ENCODE assay signal across 1 cellular context in the genomic region with DNA sequence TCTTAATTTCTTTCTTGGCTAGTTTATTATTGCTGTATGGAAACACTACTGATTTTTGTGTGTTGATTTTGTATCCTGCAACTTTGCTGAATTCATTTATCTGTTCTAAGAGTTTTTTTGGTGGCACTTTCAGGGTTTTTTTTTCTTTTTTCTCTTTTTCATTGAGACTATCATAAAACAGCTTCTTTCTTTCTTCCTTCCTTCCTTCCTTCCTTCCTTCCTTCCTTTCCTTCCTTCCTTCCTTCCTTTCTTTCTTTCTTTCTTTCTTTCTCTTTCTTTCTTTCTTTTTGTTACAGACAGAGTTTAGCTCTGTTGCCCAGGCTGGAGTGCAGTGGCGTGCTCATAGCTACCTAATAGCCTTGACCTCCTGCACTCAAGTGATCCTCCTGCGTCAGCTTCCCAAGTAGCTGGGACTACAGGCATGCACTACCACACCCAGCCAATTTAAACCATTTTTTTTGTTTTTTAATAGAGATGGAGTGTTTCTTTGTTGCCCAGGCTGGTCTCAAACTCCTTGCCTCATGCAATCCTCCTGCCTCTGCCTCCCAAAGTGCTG.
A peak's percentile ranks its signal among the peaks of the same experiment; 100 is the strongest.
TF ChIP-seq lines count a peak whose summit lies in the region.

No MANE protein-coding gene starts in this region.

TF ChIP-seq in HEK293, 187 proteins besides CTCF, POLR2A, EP300 and RAD21 (continued from another document):
- TF ChIP-seq ZNF366 (tag by site-specific recombination; conservative IDR thresholded peaks at IDR 0.05) = peak; percentile 43; the same call in 1 of the 2 replicates
